Comparison of ENCODE assay signal across 8 cellular contexts in genomic region chr10:94545277-94546057, GRCh38. TPM values are rescaled to one million over a fixed set of nuclear protein-coding genes. Genes with fewer than 3 reads are reported as not detected.
DNase-seq lines count a peak whose midpoint lies in the region; ATAC-seq and TF ChIP-seq lines count a peak whose summit lies in the region.

Gene HELLS (plus strand): TSS chr10:94545788. CDS start chr10:94545922, 134 bp downstream.

- DNase-seq in DMS153 (lab: John Stamatoyannopoulos, UW) (peak; percentile 82), HuH-7 (ENCODE audit: low spot score) (peak; percentile 68), OCI-LY7 (ENCODE audit: low spot score) (peak; percentile 93), activated T-cell treated with anti-CD3 and anti-CD28 coated beads for 4 hours (peak; percentile 57)
- DNase-seq in stimulated activated CD8-positive, alpha-beta memory T cell treated with anti-CD3 and anti-CD28 coated beads, Interleukin-4, amount 100 ng/mL, for 48 hours = peak; percentile 85

- H3K9me3 ChIP-seq in OCI-LY7 (ENCODE audit: low read length) (no peaks in the 10 kb centered on the region), esophagus (ENCODE audit: control insufficient read depth in 2 of 2, insufficient read depth in 1 of 2, low read depth in 1 of 2, low read length in 1 of 2) (no peaks in the 10 kb centered on the region), muscle layer of colon (ENCODE audit: low read length) (no peaks in the 10 kb centered on the region)

- H3K4me1 ChIP-seq in OCI-LY7 (ENCODE audit: insufficient read depth, low read length, poor library complexity, severe bottlenecking) (peaks cover 14% of the 10 kb centered on the region), esophagus (ENCODE audit: control insufficient read depth in 2 of 2, insufficient read depth in 2 of 2, low read length in 1 of 2) (no peaks in the 10 kb centered on the region), muscle layer of colon (ENCODE audit: insufficient read depth, low read length) (peaks cover 15% of the 10 kb centered on the region)

- peaks cover 46% of the 10 kb centered on the region for H3K79me2 ChIP-seq in OCI-LY7 (ENCODE audit: insufficient read depth, low read depth, low read length)

- H3K36me3 ChIP-seq in OCI-LY7 (ENCODE audit: insufficient read depth, low read length) (peaks cover 43% of the 10 kb centered on the region), esophagus (ENCODE audit: control insufficient read depth in 2 of 2, insufficient read depth in 2 of 2, low read length in 1 of 2) (no peaks in the 10 kb centered on the region), muscle layer of colon (ENCODE audit: insufficient read depth, low read length) (no peaks in the 10 kb centered on the region)

- no peaks in the 10 kb centered on the region for H3K9me2 ChIP-seq in OCI-LY7 (ENCODE audit: insufficient read depth, low read length)

- peak within 1 kb of the TSS; percentile 91 for H3K4me3 ChIP-seq in OCI-LY7 (ENCODE audit: low read depth, low read length, poor library complexity, severe bottlenecking)
- H3K4me3 ChIP-seq in esophagus (ENCODE audit: low read depth in 1 of 2, low read length in 2 of 2) = peak within 1 kb of the TSS; percentile 77 to 79
- H3K4me3 ChIP-seq in muscle layer of colon (ENCODE audit: low read depth in 1 of 2, low read length in 2 of 2) = peak within 1 kb of the TSS; percentile 89 to 94

- H3K4me2 ChIP-seq in OCI-LY7 (ENCODE audit: low read length) = peak within 1 kb of the TSS; percentile 90

- no TSS peak for BruUV-seq in OCI-LY7 (replicated peaks; lab: Mats Ljungman, UMichigan)

- TF ChIP-seq CTCF in OCI-LY7 (conservative IDR thresholded peaks at IDR 0.05; ENCODE audit: low read length) = no peak

- WGBS in esophagus, 2 donors = 0% methylated on average over 56 of the region's 56 CpGs

- CTCF ChIA-PET in OCI-LY7 (lab: Charles Lee; ENCODE audit: unreplicated experiment) = no interaction called here

- H3K9ac ChIP-seq in muscle layer of colon (ENCODE audit: low read length) = peak within 1 kb of the TSS; percentile 45

- H2AFZ ChIP-seq in OCI-LY7 (ENCODE audit: low read length) = peak within 1 kb of the TSS; percentile 75

- peak within 1 kb of the TSS; percentile 59 for H3K27ac ChIP-seq in OCI-LY7 (ENCODE audit: low read depth, low read length, poor library complexity, severe bottlenecking)
- H3K27ac ChIP-seq in esophagus (ENCODE audit: low read depth in 2 of 2, low read length in 1 of 2) = peak within 1 kb of the TSS; percentile 80 to 83
- H3K27ac ChIP-seq in muscle layer of colon (ENCODE audit: low read depth, low read length) = peak within 1 kb of the TSS; percentile 67

- peak; percentile 86 for ATAC-seq in GM21528 (IDR thresholded peaks at IDR 0.05; ENCODE audit: low FRiP score, unreplicated experiment)

- intact Hi-C loops in OCI-LY7 (cut with micrococcal nuclease; ENCODE audit: unreplicated experiment) = loop anchor here (5.0 to 10.0 kb wide), 3 partner anchors 143 to 843 kb away; partner anchors contain the start of genes FRA10AC1 and TBC1D12

- H3K27me3 ChIP-seq in esophagus (ENCODE audit: control insufficient read depth in 1 of 2, insufficient read depth in 2 of 2, low read length in 2 of 2) = no peaks in the 10 kb centered on the region
- no peaks in the 10 kb centered on the region for H3K27me3 ChIP-seq in muscle layer of colon (ENCODE audit: control insufficient read depth in 1 of 2, insufficient read depth in 2 of 2, low read length in 2 of 2)

- H4K20me1 ChIP-seq in OCI-LY7 (ENCODE audit: insufficient read depth, low read length) = peaks cover 20% of the 10 kb centered on the region; the same call in 1 of the 2 replicates

- POLR2A ChIA-PET in OCI-LY7 (lab: Charles Lee) = interaction anchor here (0.6 to 1.8 kb wide), 13 partner anchors 8 to 802 kb away, joined by 3 to 4 read pairs (median 3); no protein-coding TSS in a partner anchor

RNA-seq across cellular contexts. Expression of gene HELLS, which starts in this region (rescaled TPM):
- 204 and 233 TPM in 2 replicates for total RNA-seq in OCI-LY7 (2014; rRNA removed; shearing (Covaris generic))
- 174 and 190 TPM in 2 replicates for total RNA-seq in OCI-LY7 (2022)
- 10 to 100 TPM in 1 of 2 donors, 1 to 10 TPM in 1; 6.3 to 12.0 TPM for polyA plus RNA-seq in esophagus

Comparison
In these comparisons a context has a peak if more than half of its experiments do, and no peak if none do; other contexts are left out.
1. Peak in every context shown above with its lines: DNase-seq, ATAC-seq, H3K4me3 ChIP-seq and H3K27ac ChIP-seq.